ENCODE assay signal across 10 cellular contexts in the genomic region with DNA sequence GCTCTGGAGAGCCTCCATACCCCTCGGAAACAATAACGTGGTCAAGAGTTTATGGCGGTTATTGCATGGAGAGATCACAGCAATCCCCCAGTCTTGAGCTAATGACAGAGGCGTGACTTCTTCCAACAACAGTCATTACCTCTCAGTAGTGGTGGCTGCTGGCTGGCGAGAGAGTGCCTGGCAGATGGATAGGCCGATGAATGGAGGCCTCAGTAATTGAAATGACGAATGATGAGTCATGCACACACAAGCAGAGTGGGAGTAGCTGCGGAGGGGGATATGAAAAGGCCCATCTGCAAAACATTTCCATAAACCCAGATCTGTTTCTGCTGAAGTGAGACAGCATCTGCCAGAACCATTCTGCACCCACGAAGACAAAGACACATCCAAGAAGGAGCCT.
A peak's percentile ranks its signal among the peaks of the same experiment; 100 is the strongest.
DNase-seq lines count a peak whose midpoint lies in the region; ATAC-seq and TF ChIP-seq lines count a peak whose summit lies in the region.
"Had no signal": no experiment of that assay in that cellular context is flagged by ENCODE, and none has a peak within 500 bp of the region (broad histone marks: within the 10 kb centered on the region; RNA-seq: fewer than 3 reads in every experiment).

No MANE protein-coding gene starts in this region.

- H3K4me3 ChIP-seq in mammary epithelial cell (replicated peaks in 1 of 3; ENCODE audit: insufficient read depth in 1 of 3, low read depth in 2 of 3, low read length in 3 of 3) = no peak overlapping the region
- H3K4me3 ChIP-seq: coronary artery had no signal

- H3K36me3 Mint-ChIP-seq in immature natural killer cell = no peaks in the 10 kb centered on the region
- no peaks in the 10 kb centered on the region for H3K36me3 Mint-ChIP-seq in natural killer cell treated with Interleukin-12 subunit alpha and Interleukin-12 subunit beta and Interleukin-15 and Interleukin-18, amount 100 ng/mL, for 72 hours

- in situ Hi-C loops in mammary epithelial cell (cut with MboI; ENCODE audit: low sequenced_read_pairs in 2 of 2) = no loop called here

- no peak for TF ChIP-seq CTCF in mammary epithelial cell (conservative IDR thresholded peaks at IDR 0.05 in 1 of 2, IDR thresholded peaks at IDR 0.05 in 1 of 2; ENCODE audit: extremely low read depth in 1 of 2, insufficient read depth in 1 of 2, low read depth in 1 of 2, low read length in 2 of 2)

- no peaks in the 10 kb centered on the region for H3K9me3 Mint-ChIP-seq in immature natural killer cell
- peaks cover 3% of the 10 kb centered on the region for H3K9me3 Mint-ChIP-seq in natural killer cell treated with Interleukin-12 subunit alpha and Interleukin-12 subunit beta and Interleukin-15 and Interleukin-18, amount 100 ng/mL, for 72 hours

- dilution Hi-C loops in mammary epithelial cell (cut with HindIII; ENCODE audit: low sequenced_read_pairs) = no loop called here

- no peak for ATAC-seq in HG02798 (IDR thresholded peaks at IDR 0.05; ENCODE audit: poor library complexity, unreplicated experiment)
- no peak for ATAC-seq in natural killer cell treated with Interleukin-12 subunit alpha and Interleukin-12 subunit beta and Interleukin-15 and Interleukin-18, amount 100 ng/mL, for 72 hours

- no peaks in the 10 kb centered on the region for H3K79me2 ChIP-seq in mammary epithelial cell (ENCODE audit: insufficient read depth, low read length)

- CTCF ChIA-PET in mammary epithelial cell (lab: Charles Lee; ENCODE audit: low non-redundant PET) = no interaction called here

- H3K9me3 ChIP-seq in mammary epithelial cell (replicated peaks; ENCODE audit: insufficient read depth, low read length) = peaks cover 12% of the 10 kb centered on the region

- no TSS peak for BruUV-seq in mammary epithelial cell (replicated peaks; lab: Mats Ljungman, UMichigan)

- intact Hi-C loops in mammary epithelial cell (cut with micrococcal nuclease) = no loop called here

- H3K27me3 ChIP-seq in mammary epithelial cell (ENCODE audit: insufficient read depth, low read length) = no peaks in the 10 kb centered on the region

- H3K4me1 Mint-ChIP-seq in immature natural killer cell = no peaks in the 10 kb centered on the region
- H3K4me1 Mint-ChIP-seq in natural killer cell treated with Interleukin-12 subunit alpha and Interleukin-12 subunit beta and Interleukin-15 and Interleukin-18, amount 100 ng/mL, for 72 hours (ENCODE audit: low read depth in 2 of 2) = no peaks in the 10 kb centered on the region

- no peak overlapping the region for H3K4me2 ChIP-seq in mammary epithelial cell (ENCODE audit: insufficient read depth, low read depth, low read length)

- peaks cover 0 to 4% (median 2%) of the 10 kb centered on the region in 3 donors for H3K27me3 Mint-ChIP-seq in immature natural killer cell (ENCODE audit: low read depth in 3 of 3)
- H3K27me3 Mint-ChIP-seq in natural killer cell treated with Interleukin-12 subunit alpha and Interleukin-12 subunit beta and Interleukin-15 and Interleukin-18, amount 100 ng/mL, for 72 hours = peaks cover 6 to 16% of the 10 kb centered on the region in 2 donors

- no peak overlapping the region for H3K27ac ChIP-seq in mammary epithelial cell (ENCODE audit: insufficient read depth, low read depth, low read length)

- no peaks in the 10 kb centered on the region for H4K20me1 ChIP-seq in mammary epithelial cell (ENCODE audit: insufficient read depth, low read length)

- 45% methylated on average over 9 of the region's 9 CpGs for WGBS in mammary epithelial cell (ENCODE audit: low coverage, missing lambda C conversion rate)

- H3K36me3 ChIP-seq in mammary epithelial cell (ENCODE audit: insufficient read depth, low read length) = no peaks in the 10 kb centered on the region

- no peak overlapping the region for H2AFZ ChIP-seq in mammary epithelial cell (ENCODE audit: low read depth, low read length)

- H3K9ac ChIP-seq in mammary epithelial cell (ENCODE audit: insufficient read depth, low read length) = no peak overlapping the region

- no peak overlapping the region for H3K27ac Mint-ChIP-seq in immature natural killer cell
- H3K27ac Mint-ChIP-seq in natural killer cell treated with Interleukin-12 subunit alpha and Interleukin-12 subunit beta and Interleukin-15 and Interleukin-18, amount 100 ng/mL, for 72 hours = no peak overlapping the region

- DNase-seq in Ammon's horn (ENCODE audit: low spot score) = peak; percentile 92
- DNase-seq in NCI-H1436 (lab: John Stamatoyannopoulos, UW) = peak; percentile 80
- peak; percentile 69 for DNase-seq in mammary epithelial cell
- peak; percentile 46 for DNase-seq in midbrain (lab: John Stamatoyannopoulos, UW)
- DNase-seq in NAMALWA (ENCODE audit: low spot score) = no peak
- no peak for DNase-seq in immature natural killer cell
- no peak for DNase-seq in natural killer cell treated with Interleukin-12 subunit alpha and Interleukin-12 subunit beta and Interleukin-15 and Interleukin-18, amount 100 ng/mL, for 72 hours (ENCODE audit: low spot score)
- DNase-seq: activated CD4-positive, CD25-positive, alpha-beta regulatory T cell had no signal

- no peaks in the 10 kb centered on the region for H3K4me1 ChIP-seq in mammary epithelial cell (ENCODE audit: insufficient read depth, low read length)

- H3K4me3 Mint-ChIP-seq in immature natural killer cell = no peak overlapping the region
- no peak overlapping the region for H3K4me3 Mint-ChIP-seq in natural killer cell treated with Interleukin-12 subunit alpha and Interleukin-12 subunit beta and Interleukin-15 and Interleukin-18, amount 100 ng/mL, for 72 hours

Comparison
In these comparisons a context has a peak if more than half of its experiments do, and no peak if none do; other contexts are left out.
1. DNase-seq: peak in Ammon's horn (single experiment), NCI-H1436 (single experiment), mammary epithelial cell (single experiment) and midbrain (single experiment); none in NAMALWA (single experiment), immature natural killer cell (0 of 3) and natural killer cell treated with Interleukin-12 subunit alpha and Interleukin-12 subunit beta and Interleukin-15 and Interleukin-18, amount 100 ng/mL, for 72 hours (single experiment).